ENCODE assay signal across 13 cellular contexts in genomic region chr15:67827561-67828378, GRCh38. TPM values are rescaled to one million over a fixed set of nuclear protein-coding genes. Genes with fewer than 3 reads are reported as not detected.
DNase-seq lines count a peak whose midpoint lies in the region; ATAC-seq, FAIRE-seq and TF ChIP-seq lines count a peak whose summit lies in the region.
"Had no signal": no experiment of that assay in that cellular context is flagged by ENCODE, and none has a peak within 500 bp of the region (broad histone marks: within the 10 kb centered on the region; RNA-seq: fewer than 3 reads in every experiment).

No MANE protein-coding gene starts in this region.

- no peak for TF ChIP-seq POLR2A in A549 (IDR thresholded peaks at IDR 0.05; ENCODE audit: low read length)

- no peak for ATAC-seq in A549
- ATAC-seq in CD4-positive, CD25-positive, alpha-beta regulatory T cell (ENCODE audit: low read depth in 2 of 2): no peak
- ATAC-seq in naive thymus-derived CD8-positive, alpha-beta T cell: no peak
- no peak for ATAC-seq in HG03439 (IDR thresholded peaks at IDR 0.05; ENCODE audit: unreplicated experiment)
- ATAC-seq in HG02610 (IDR thresholded peaks at IDR 0.05; ENCODE audit: unreplicated experiment): no peak
- ATAC-seq: PC-3 had no signal

- peak overlapping the region in 3 of 4 donors; percentile 36 to 77 (median 68) for H3K4me3 Mint-ChIP-seq in CD4-positive, CD25-positive, alpha-beta regulatory T cell
- no peak overlapping the region for H3K4me3 Mint-ChIP-seq in astrocyte (ENCODE audit: unreplicated experiment)
- H3K4me3 Mint-ChIP-seq in naive thymus-derived CD8-positive, alpha-beta T cell: peak overlapping the region in 9 of 10 donors; percentile 44 to 86 (median 64)
- H3K4me3 Mint-ChIP-seq in HFFc6: no peak overlapping the region

- TF ChIP-seq EP300 in A549 (IDR thresholded peaks at IDR 0.05): no peak

- H3K36me3 ChIP-seq in CD4-positive, CD25-positive, alpha-beta regulatory T cell (ENCODE audit: control insufficient read depth, insufficient read depth, low read length): no peaks in the 10 kb centered on the region
- no peaks in the 10 kb centered on the region for H3K36me3 ChIP-seq in astrocyte (ENCODE audit: insufficient read depth, low read length)
- no peaks in the 10 kb centered on the region; the same call in 1 of the 2 replicates for H3K36me3 ChIP-seq in SJCRH30

- TF ChIP-seq RAD21 in A549 (conservative IDR thresholded peaks at IDR 0.05 in 1 of 2, IDR thresholded peaks at IDR 0.05 in 1 of 2): no peak

- H4K20me1 ChIP-seq in astrocyte (ENCODE audit: insufficient read depth, low read length): peaks cover 19% of the 10 kb centered on the region

- WGBS in A549 (ENCODE audit: missing lambda C conversion rate): 72% methylated on average over 92 of the region's 98 CpGs

- peaks cover 74% of the 10 kb centered on the region for H3K27me3 Mint-ChIP-seq in CD4-positive, CD25-positive, alpha-beta regulatory T cell
- H3K27me3 Mint-ChIP-seq in astrocyte (ENCODE audit: low read depth, unreplicated experiment) (peaks cover 62% of the 10 kb centered on the region), HFFc6 (ENCODE audit: insufficient read depth) (peaks cover 52% of the 10 kb centered on the region)
- peaks cover 29 to 78% (median 55%) of the 10 kb centered on the region in 5 donors for H3K27me3 Mint-ChIP-seq in naive thymus-derived CD8-positive, alpha-beta T cell

- H3K27ac ChIP-seq in A549: no peak overlapping the region
- no peak overlapping the region for H3K27ac ChIP-seq in CD4-positive, CD25-positive, alpha-beta regulatory T cell (ENCODE audit: insufficient read depth, low read length, poor library complexity, severe bottlenecking)
- no peak overlapping the region for H3K27ac ChIP-seq in astrocyte (ENCODE audit: low read depth, low read length)
- no peak overlapping the region for H3K27ac ChIP-seq in SJCRH30

- peaks cover 27% of the 10 kb centered on the region for H3K27me3 ChIP-seq in CD4-positive, CD25-positive, alpha-beta regulatory T cell (ENCODE audit: control insufficient read depth, insufficient read depth, low read length)
- peaks cover 77% of the 10 kb centered on the region for H3K27me3 ChIP-seq in astrocyte (ENCODE audit: insufficient read depth, low read length)
- no peaks in the 10 kb centered on the region for H3K27me3 ChIP-seq in SJCRH30

- CTCF ChIA-PET in A549 (lab: Yijun Ruan, JAX): interaction anchor here (0.9 to 5.0 kb wide), 4 partner anchors 8 to 587 kb away, joined by 3 to 26 read pairs (median 5); no protein-coding TSS in a partner anchor

- no peaks in the 10 kb centered on the region for H3K79me2 ChIP-seq in astrocyte (ENCODE audit: insufficient read depth, low read length)

- POLR2A ChIA-PET in A549 (lab: Yijun Ruan, JAX): no interaction called here
- POLR2A ChIA-PET in naive thymus-derived CD8-positive, alpha-beta T cell (lab: Charles Lee): no interaction called here

- H3K9me3 ChIP-seq in A549 (no peaks in the 10 kb centered on the region), astrocyte (ENCODE audit: insufficient read depth, low read depth, low read length) (peaks cover 9% of the 10 kb centered on the region), SJCRH30 (replicated peaks) (peaks cover 12% of the 10 kb centered on the region; the same call in 1 of the 2 replicates)
- H3K9me3 ChIP-seq in CD4-positive, CD25-positive, alpha-beta regulatory T cell (ENCODE audit: control insufficient read depth in 2 of 2, low read length in 2 of 2): no peaks in the 10 kb centered on the region

- peaks cover 0 to 8% (median 0%) of the 10 kb centered on the region in 7 donors for H3K9me3 Mint-ChIP-seq in CD4-positive, CD25-positive, alpha-beta regulatory T cell
- H3K9me3 Mint-ChIP-seq in astrocyte (ENCODE audit: unreplicated experiment) (peaks cover 23% of the 10 kb centered on the region), HFFc6 (peaks cover 7% of the 10 kb centered on the region; the same call in 1 of the 2 replicates)
- H3K9me3 Mint-ChIP-seq in naive thymus-derived CD8-positive, alpha-beta T cell: peaks cover 0 to 2% (median 0%) of the 10 kb centered on the region in 9 donors

- no peak for FAIRE-seq in A549 (lab: Jason Lieb, UNC)
- FAIRE-seq in astrocyte (lab: Jason Lieb, UNC): no peak
- FAIRE-seq: GM12891 had no signal

- no peak for TF ChIP-seq CTCF in A549 (IDR thresholded peaks at IDR 0.05)
- no peak for TF ChIP-seq CTCF in astrocyte (IDR thresholded peaks at IDR 0.05; ENCODE audit: insufficient read depth, low read depth, low read length)
- no peak for TF ChIP-seq CTCF in HFFc6 (IDR thresholded peaks at IDR 0.05)

- H3K4me2 ChIP-seq in A549 (peak overlapping the region; percentile 56), astrocyte (ENCODE audit: low read length) (peak overlapping the region; percentile 19)

- H3K4me3 ChIP-seq in A549 (peak overlapping the region; percentile 23; the same call in 2 of the 3 replicates), astrocyte (ENCODE audit: insufficient read depth, low read depth, low read length) (no peak overlapping the region), SJCRH30 (no peak overlapping the region)
- H3K4me3 ChIP-seq in CD4-positive, CD25-positive, alpha-beta regulatory T cell (ENCODE audit: low read depth, low read length): no peak overlapping the region

- H3K36me3 Mint-ChIP-seq in CD4-positive, CD25-positive, alpha-beta regulatory T cell: no peaks in the 10 kb centered on the region
- H3K36me3 Mint-ChIP-seq in astrocyte (ENCODE audit: low read depth, unreplicated experiment): no peaks in the 10 kb centered on the region
- H3K36me3 Mint-ChIP-seq in naive thymus-derived CD8-positive, alpha-beta T cell: peaks cover 0 to 6% (median 2%) of the 10 kb centered on the region in 3 donors
- H3K36me3 Mint-ChIP-seq in HFFc6 (ENCODE audit: low read depth): peaks cover 12% of the 10 kb centered on the region; the same call in 1 of the 2 replicates

- H2AFZ ChIP-seq in astrocyte (ENCODE audit: low read depth, low read length): no peak overlapping the region

- peaks cover 0 to 48% (median 19%) of the 10 kb centered on the region in 4 donors for H3K4me1 Mint-ChIP-seq in CD4-positive, CD25-positive, alpha-beta regulatory T cell
- H3K4me1 Mint-ChIP-seq in astrocyte (ENCODE audit: low read depth, unreplicated experiment) (peaks cover 2% of the 10 kb centered on the region), HFFc6 (ENCODE audit: low read depth) (0 out of 2 replicates have a peak, but pooled peaks cover 7% of the 10 kb centered on the region)
- H3K4me1 Mint-ChIP-seq in naive thymus-derived CD8-positive, alpha-beta T cell: peaks cover 18 to 54% (median 51%) of the 10 kb centered on the region in 4 donors

- no peak overlapping the region for H3K9ac ChIP-seq in astrocyte (ENCODE audit: low read length)

- H3K4me1 ChIP-seq in A549 (peaks cover 22% of the 10 kb centered on the region; the same call in 2 of the 3 replicates), astrocyte (ENCODE audit: insufficient read depth, low read length) (peaks cover 9% of the 10 kb centered on the region), SJCRH30 (no peaks in the 10 kb centered on the region)
- H3K4me1 ChIP-seq in CD4-positive, CD25-positive, alpha-beta regulatory T cell (ENCODE audit: control insufficient read depth, insufficient read depth, low read length, poor library complexity, severe bottlenecking): peaks cover 62% of the 10 kb centered on the region

- H3K27ac Mint-ChIP-seq in CD4-positive, CD25-positive, alpha-beta regulatory T cell: peak overlapping the region in 1 of 3 donors; percentile 92
- no peak overlapping the region for H3K27ac Mint-ChIP-seq in astrocyte (ENCODE audit: unreplicated experiment)
- peak overlapping the region in 1 of 10 donors; percentile 74 for H3K27ac Mint-ChIP-seq in naive thymus-derived CD8-positive, alpha-beta T cell
- H3K27ac Mint-ChIP-seq in HFFc6: no peak overlapping the region

- no peak for DNase-seq in A549 (ENCODE audit: low read depth in 1 of 2, low spot score in 1 of 2)
- peak in 1 of 3 donors; percentile 12 for DNase-seq in CD4-positive, CD25-positive, alpha-beta regulatory T cell
- no peak for DNase-seq in astrocyte (ENCODE audit: low read depth)
- DNase-seq in naive thymus-derived CD8-positive, alpha-beta T cell: peak in 1 of 10 donors; percentile 27
- DNase-seq in SJCRH30: no peak
- DNase-seq in HFFc6: no peak
- DNase-seq: Karpas-422, PC-3, T1000 had no signal

TF ChIP-seq in A549, 52 proteins besides CTCF, POLR2A, EP300 and RAD21 (continues in another document):
- TF ChIP-seq MYC (IDR thresholded peaks at IDR 0.05; ENCODE audit: borderline replicate concordance, low read length) (no peak), ZC3H11A (IDR thresholded peaks at IDR 0.05) (no peak), PHF8 (IDR thresholded peaks at IDR 0.05; ENCODE audit: borderline replicate concordance, low read depth) (no peak), CBX8 (IDR thresholded peaks at IDR 0.05) (no peak), CBX2 (IDR thresholded peaks at IDR 0.05; ENCODE audit: borderline replicate concordance, low read depth) (no peak), KDM1A (IDR thresholded peaks at IDR 0.05; ENCODE audit: low read depth) (no peak)

RNA-seq across cellular contexts. Expression of gene SKOR1, which starts 2.5 kb away (rescaled TPM):
- 0.03 TPM in 2 replicates for polyA plus RNA-seq in A549 (2011; rRNA removed)
- polyA plus RNA-seq in A549 (2012; cell fraction: cytosol; rRNA removed): 0.01 and 0.06 TPM in 2 replicates
- polyA plus RNA-seq in A549 (2012; cell fraction: nucleus; rRNA removed): 0.19 and 0.28 TPM in 2 replicates
- 0.04 to 0.11 TPM (median 0.05 TPM) in 3 replicates for polyA plus RNA-seq in A549 (2017; fragmentation: RNase III; extraction: RNeasy Plus Mini Kit Qiagen cat#74134 plus additional on column Dnase treatment)
- polyA minus RNA-seq in A549 (2011; rRNA and poly(A)+ RNA removed): 0.10 and 0.12 TPM in 2 replicates
- total RNA-seq in CD4-positive, CD25-positive, alpha-beta regulatory T cell: 2.5 TPM
- polyA plus RNA-seq in CD4-positive, CD25-positive, alpha-beta regulatory T cell: not detected
- total RNA-seq in astrocyte: not detected in 2 replicates
- 1 to 10 TPM; 1.0 to 1.4 TPM for total RNA-seq in naive thymus-derived CD8-positive, alpha-beta T cell
- polyA plus RNA-seq in naive thymus-derived CD8-positive, alpha-beta T cell: under 1 TPM in 1 of 3 donors, not detected in 2; 0.05 TPM
- total RNA-seq in SJCRH30 (2014; rRNA removed; shearing (Covaris generic)): 3.1 and 4.5 TPM in 2 replicates
- total RNA-seq in HFFc6 (2021; fragmentation: NEBNext Ultra II Directional; extraction: Animal tissue kit (Norgen Biotek cat#: 25700)): under 1 TPM in 5 of 6 experiments, not detected in 1; 0.05 to 0.13 (median 0.09) TPM

RNA-seq across cellular contexts. Expression of gene RNU6-1, which starts 12.1 kb away (rescaled TPM):
- polyA plus RNA-seq in A549 (2011; rRNA removed) (not detected in 2 replicates), A549 (2017; fragmentation: RNase III; extraction: RNeasy Plus Mini Kit Qiagen cat#74134 plus additional on column Dnase treatment) (not detected in 3 replicates)
- polyA plus RNA-seq in A549 (2012; cell fraction: cytosol; rRNA removed): not detected in 2 replicates
- polyA plus RNA-seq in A549 (2012; cell fraction: nucleus; rRNA removed): not detected in 2 replicates
- polyA minus RNA-seq in A549 (2011; rRNA and poly(A)+ RNA removed): under 0.01 TPM in 1 of 2 replicates, not detected in the other
- total RNA-seq in CD4-positive, CD25-positive, alpha-beta regulatory T cell: not detected
- polyA plus RNA-seq in CD4-positive, CD25-positive, alpha-beta regulatory T cell: not detected
- not detected in 2 replicates for total RNA-seq in astrocyte
- total RNA-seq in naive thymus-derived CD8-positive, alpha-beta T cell: not detected
- not detected for polyA plus RNA-seq in naive thymus-derived CD8-positive, alpha-beta T cell
- total RNA-seq in SJCRH30 (2014; rRNA removed; shearing (Covaris generic)): not detected in 2 replicates
- total RNA-seq in HFFc6 (2021; fragmentation: NEBNext Ultra II Directional; extraction: Animal tissue kit (Norgen Biotek cat#: 25700)): not detected
- total RNA-seq: osteocyte, PC-3 had no signal

Comparison
In these comparisons a context has a peak if more than half of its experiments do, and no peak if none do; other contexts are left out.
1. H3K4me3 Mint-ChIP-seq: peak in CD4-positive, CD25-positive, alpha-beta regulatory T cell (3 of 4) and naive thymus-derived CD8-positive, alpha-beta T cell (9 of 10); none in astrocyte (single experiment) and HFFc6 (single experiment).